16 cellular contexts compared by ENCODE assay signal in genomic region chr14:89025581-89026236, GRCh38.
DNase-seq lines count a peak whose midpoint lies in the region; ATAC-seq, FAIRE-seq and TF ChIP-seq lines count a peak whose summit lies in the region.
"Had no signal": no experiment of that assay in that cellular context is flagged by ENCODE, and none has a peak within 500 bp of the region (broad histone marks: within the 10 kb centered on the region; RNA-seq: fewer than 3 reads in every experiment).

No MANE protein-coding gene starts in this region.

- no peak; the same call in 1 of the 2 replicates for TF ChIP-seq CTCF in AG09319 (IDR thresholded peaks at IDR 0.05; ENCODE audit: low read depth, low read length)
- no peak for TF ChIP-seq CTCF in HFF-Myc (IDR thresholded peaks at IDR 0.05; ENCODE audit: low read depth, low read length, missing control alignments)
- no peak for TF ChIP-seq CTCF in H1 (IDR thresholded peaks at IDR 0.05; ENCODE audit: control extremely low read depth in 1 of 3, insufficient read depth in 1 of 3, low read depth in 1 of 3, low read length in 3 of 3)
- TF ChIP-seq CTCF in nephron progenitor cell (IDR thresholded peaks at IDR 0.05): no peak

- no peak overlapping the region for H2BK15ac ChIP-seq in H1 (ENCODE audit: low read length)

- no peaks in the 10 kb centered on the region for H3K36me3 Mint-ChIP-seq in nephron progenitor cell (ENCODE audit: low read depth)

- H3K4me2 ChIP-seq in H1 (ENCODE audit: insufficient read depth in 1 of 2, low read depth in 2 of 2, low read length in 2 of 2): no peak overlapping the region; a peak in 1 of 4 replicates
- H3K4me2 ChIP-seq: BLaER1 had no signal

- no peak for TF ChIP-seq POLR2A in H1 (IDR thresholded peaks at IDR 0.05; ENCODE audit: control extremely low read depth in 1 of 2, low read depth in 2 of 2, low read length in 2 of 2)

- H3K4me1 Mint-ChIP-seq in nephron progenitor cell: peaks cover 11% of the 10 kb centered on the region

- H3K14ac ChIP-seq in H1 (ENCODE audit: insufficient read length): no peak overlapping the region

- no peak overlapping the region for H3K4ac ChIP-seq in H1 (replicated peaks; ENCODE audit: insufficient read length, low read depth, low read length)

- H3K27ac Mint-ChIP-seq in nephron progenitor cell: no peak overlapping the region

- no peak overlapping the region for H3K56ac ChIP-seq in H1 (replicated peaks; ENCODE audit: insufficient read length, low read depth, low read length)

- H3K27me3 Mint-ChIP-seq in nephron progenitor cell (ENCODE audit: low read depth, poor library complexity): peaks cover 66% of the 10 kb centered on the region

- H3K9me3 ChIP-seq in H1 (ENCODE audit: insufficient read depth in 2 of 2, low read depth in 1 of 2, low read length in 1 of 2): no peaks in the 10 kb centered on the region
- H3K9me3 ChIP-seq: BLaER1, upper lobe of left lung had no signal

- FAIRE-seq in H1 (lab: Jason Lieb, UNC): no peak

- peak; percentile 93 for DNase-seq in AG09319 (ENCODE audit: extremely low read depth, low read depth)
- DNase-seq in HFF-Myc (ENCODE audit: extremely low read depth, low read depth): peak; percentile 61
- no peak for DNase-seq in H1 (ENCODE audit: low read depth in 1 of 2, low spot score in 2 of 2)
- DNase-seq in nephron progenitor cell: no peak
- DNase-seq in effector CD8-positive, alpha-beta T cell (lab: John Stamatoyannopoulos, UW): no peak
- no peak for DNase-seq in NK-92 treated with Interleukin-12 subunit alpha and Interleukin-12 subunit beta, amount 100 ng/mL, for 24 hours (lab: John Stamatoyannopoulos, UW)
- DNase-seq: activated CD8-positive, alpha-beta memory T cell treated with anti-CD3 and anti-CD28 coated beads, Interleukin-2, amount 50 U/mL, for 48 hours; KG1; midbrain; NCI-H1694 treated with DMSO at 0.1 percent for 48 hours; stimulated activated CD4-positive, alpha-beta T cell treated with anti-CD3 and anti-CD28 coated beads, Interleukin-2, amount 100 ng/mL, for 24 hours had no signal

- no peaks in the 10 kb centered on the region for H3K79me1 ChIP-seq in H1 (ENCODE audit: low read depth, low read length)

- H4K8ac ChIP-seq in H1 (ENCODE audit: extremely low read depth, insufficient read depth, low read length): no peak overlapping the region

- no peak overlapping the region for H4K91ac ChIP-seq in H1 (replicated peaks; ENCODE audit: insufficient read length, low read length)

- H3K4me1 ChIP-seq in H1 (replicated peaks in 1 of 4; ENCODE audit: control insufficient read depth in 3 of 4, insufficient read depth in 4 of 4, low read length in 3 of 4): no peaks in the 10 kb centered on the region; a peak in 2 of 7 replicates

- no peaks in the 10 kb centered on the region for H3K36me3 ChIP-seq in H1 (ENCODE audit: control insufficient read depth in 2 of 4, insufficient read depth in 4 of 4, low read length in 3 of 4)
- H3K36me3 ChIP-seq: BLaER1, upper lobe of left lung had no signal

- no peak overlapping the region for H3K18ac ChIP-seq in H1 (ENCODE audit: extremely low read depth, low read length)

- no peak overlapping the region for H2BK20ac ChIP-seq in H1 (ENCODE audit: low read length)

- 85% methylated on average over 15 of the region's 15 CpGs; no CpG with 5 or more reads in 1 of the 2 experiments for WGBS in H1 (ENCODE audit: extremely low coverage in 1 of 2, insufficient coverage in 1 of 2, insufficient read length in 1 of 2, insufficient replicate concordance in 2 of 2, low coverage in 1 of 2, low lambda C conversion rate in 2 of 2, missing lambda C conversion rate in 1 of 2), 2 experiments

- POLR2A ChIA-PET in H1 (lab: Charles Lee; ENCODE audit: partially characterized antibody): no interaction called here

- H3K9ac ChIP-seq in H1 (replicated peaks in 1 of 4; ENCODE audit: extremely low read depth in 1 of 4, low read depth in 3 of 4, low read length in 3 of 4): no peak overlapping the region
- H3K9ac ChIP-seq: BLaER1 had no signal

- CTCF ChIA-PET in H1 (lab: Charles Lee; ENCODE audit: partially characterized antibody): interaction anchor here (0.6 to 3.7 kb wide), 10 partner anchors 9 to 803 kb away, joined by 3 to 21 read pairs (median 4); no protein-coding TSS in a partner anchor

- H2BK5ac ChIP-seq in H1 (ENCODE audit: low read depth, low read length): no peak overlapping the region

- no peak overlapping the region for H2BK12ac ChIP-seq in H1 (ENCODE audit: low read depth, low read length)

- H3K9me3 Mint-ChIP-seq in nephron progenitor cell: peaks cover 7% of the 10 kb centered on the region

- H4K5ac ChIP-seq in H1 (ENCODE audit: insufficient read length, low read depth, low read length): no peak overlapping the region

- TF ChIP-seq EP300 in H1 (IDR thresholded peaks at IDR 0.05; ENCODE audit: borderline replicate concordance in 1 of 2, low read depth in 2 of 2, low read length in 2 of 2): no peak

- H3K23me2 ChIP-seq in H1 (ENCODE audit: low read depth, low read length): peaks cover 12% of the 10 kb centered on the region; the same call in 1 of the 2 replicates

- H3K4me3 ChIP-seq in HFF-Myc (replicated peaks; ENCODE audit: low read depth, low read length) (no peak overlapping the region), H1 (ENCODE audit: extremely low read depth in 1 of 4, insufficient read depth in 2 of 4, low read depth in 3 of 4, low read length in 4 of 4) (no peak overlapping the region)
- H3K4me3 ChIP-seq: BLaER1, upper lobe of left lung had no signal

- H2AK5ac ChIP-seq in H1 (ENCODE audit: low read depth, low read length): no peak overlapping the region

- H4K20me1 ChIP-seq in H1 (replicated peaks in 1 of 2; ENCODE audit: control insufficient read depth in 1 of 2, insufficient read depth in 2 of 2, low read length in 2 of 2): no peaks in the 10 kb centered on the region
- H4K20me1 ChIP-seq: BLaER1 had no signal

- no peak overlapping the region for H3K27ac ChIP-seq in H1 (ENCODE audit: low read depth, low read length)
- H3K27ac ChIP-seq: BLaER1, upper lobe of left lung, VCaP had no signal

- H2AFZ ChIP-seq in H1 (ENCODE audit: low read length): no peak overlapping the region

- H3K79me2 ChIP-seq in H1 (ENCODE audit: control insufficient read depth in 1 of 2, insufficient read depth in 2 of 2, low read length in 2 of 2): no peaks in the 10 kb centered on the region

- no peak for TF ChIP-seq RAD21 in H1 (IDR thresholded peaks at IDR 0.05 in 1 of 2, conservative IDR thresholded peaks at IDR 0.05 in 1 of 2; ENCODE audit: low read depth in 2 of 2, low read length in 2 of 2)

- H3K23ac ChIP-seq in H1 (ENCODE audit: insufficient read length): no peak overlapping the region

- no peak overlapping the region for H2BK120ac ChIP-seq in H1 (replicated peaks; ENCODE audit: low read depth, low read length)

- ATAC-seq in HG03095 (IDR thresholded peaks at IDR 0.05; ENCODE audit: unreplicated experiment): no peak
- no peak for ATAC-seq in HG03469 (IDR thresholded peaks at IDR 0.05; ENCODE audit: unreplicated experiment)

- peaks cover 7 to 45% (median 34%) of the 10 kb centered on the region in 4 experiments for H3K27me3 ChIP-seq in H1 (replicated peaks in 1 of 4; ENCODE audit: control insufficient read depth in 3 of 4, extremely low read depth in 1 of 4, insufficient read depth in 3 of 4, low read length in 3 of 4)

- H3K4me3 Mint-ChIP-seq in nephron progenitor cell: peak overlapping the region; percentile 16

TF ChIP-seq in H1, 55 proteins besides CTCF, POLR2A, EP300 and RAD21:
- no peak for TF ChIP-seq RNF2 (IDR thresholded peaks at IDR 0.05; ENCODE audit: borderline replicate concordance, low read depth, low read length, missing control alignments, poor library complexity, severe bottlenecking)
- TF ChIP-seq SP1 (IDR thresholded peaks at IDR 0.05; ENCODE audit: low read depth, low read length): peak; percentile 47; the same call in 1 of the 2 replicates
TF ChIP-seq in H1: peak in this region for 1.

Comparison
In these comparisons a context has a peak if more than half of its experiments do, and no peak if none do; other contexts are left out.
1. DNase-seq: peak in AG09319 (single experiment) and HFF-Myc (single experiment); none in H1 (0 of 2), nephron progenitor cell (single experiment), effector CD8-positive, alpha-beta T cell (single experiment) and NK-92 treated with Interleukin-12 subunit alpha and Interleukin-12 subunit beta, amount 100 ng/mL, for 24 hours (single experiment).